9 cellular contexts compared by ENCODE assay signal in genomic region chr12:74365178-74365964, GRCh38.
A peak's percentile ranks its signal among the peaks of the same experiment; 100 is the strongest.
DNase-seq lines count a peak whose midpoint lies in the region; ATAC-seq and TF ChIP-seq lines count a peak whose summit lies in the region.
"Had no signal": no experiment of that assay in that cellular context is flagged by ENCODE, and none has a peak within 500 bp of the region (broad histone marks: within the 10 kb centered on the region; RNA-seq: fewer than 3 reads in every experiment).

No MANE protein-coding gene starts in this region.

- H3K4me1 ChIP-seq in transverse colon = no peaks in the 10 kb centered on the region
- H3K4me1 ChIP-seq in esophagus muscularis mucosa = no peaks in the 10 kb centered on the region

- H3K27me3 ChIP-seq in transverse colon (no peaks in the 10 kb centered on the region), esophagus muscularis mucosa (no peaks in the 10 kb centered on the region)

- intact Hi-C loops in transverse colon (cut with DNase I; ENCODE audit: low total_unique reads) = no loop called here
- intact Hi-C loops in esophagus muscularis mucosa (cut with DNase I) = no loop called here

- peak; percentile 43 for TF ChIP-seq CTCF in RWPE1 (conservative IDR thresholded peaks at IDR 0.05; ENCODE audit: low read depth)
- TF ChIP-seq CTCF in transverse colon (IDR thresholded peaks at IDR 0.05) = peak in 1 of 5 experiments; percentile 3
- TF ChIP-seq CTCF in esophagus muscularis mucosa (IDR thresholded peaks at IDR 0.05) = no peak

- CTCF ChIA-PET in RWPE1 (lab: Yijun Ruan, JAX) = interaction anchor here (0.6 to 1.0 kb wide), 4 partner anchors 9 to 50 kb away, joined by 3 read pairs; no protein-coding TSS in a partner anchor

- POLR2A ChIA-PET in RWPE1 (lab: Yijun Ruan, JAX; ENCODE audit: low non-redundant PET) = no interaction called here

- TF ChIP-seq EP300 in transverse colon (IDR thresholded peaks at IDR 0.05; ENCODE audit: low read depth) (no peak), esophagus muscularis mucosa (IDR thresholded peaks at IDR 0.05) (no peak)

- H3K27ac ChIP-seq in RWPE1 (no peak overlapping the region), transverse colon (no peak overlapping the region), esophagus muscularis mucosa (replicated peaks in 1 of 4) (no peak overlapping the region)

- H3K4me3 ChIP-seq in transverse colon = no peak overlapping the region
- H3K4me3 ChIP-seq in esophagus muscularis mucosa = no peak overlapping the region

- 67 to 78% methylated on average over 1 to 6 of the region's 6 CpGs for WGBS in transverse colon (ENCODE audit: low coverage in 1 of 2), 2 donors
- WGBS in esophagus muscularis mucosa = 86% methylated on average over 6 of the region's 6 CpGs

- H3K36me3 ChIP-seq in transverse colon = no peaks in the 10 kb centered on the region
- no peaks in the 10 kb centered on the region for H3K36me3 ChIP-seq in esophagus muscularis mucosa

- ATAC-seq in GM19043 (IDR thresholded peaks at IDR 0.05; ENCODE audit: low read depth, unreplicated experiment) (peak; percentile 68), HG03135 (IDR thresholded peaks at IDR 0.05; ENCODE audit: unreplicated experiment) (peak; percentile 78)

- in situ Hi-C loops in transverse colon (cut with MboI; ENCODE audit: low pct_ligation_motif_present in 1 of 4, low pct_unique_long_range_greater_than_20kb in 1 of 4, low sequenced_read_pairs in 3 of 4) = no loop called here

- DNase-seq in EH (ENCODE audit: low read depth) (peak; percentile 46), RWPE1 (ENCODE audit: low spot score) (peak; percentile 24), glomerular endothelial cell (ENCODE audit: extremely low read depth, low read depth, low spot score) (peak; percentile 23), transverse colon (no peak), esophagus muscularis mucosa (ENCODE audit: extremely low spot score) (no peak)
- no peak for DNase-seq in stimulated activated CD4-positive, alpha-beta T cell treated with anti-CD3 and anti-CD28 coated beads, Interleukin-4, amount 100 ng/mL, for 24 hours
- DNase-seq: activated B cell treated with CpG ODN at 0.5 μM for 24 hours had no signal

- H3K9me3 ChIP-seq in transverse colon (no peaks in the 10 kb centered on the region), esophagus muscularis mucosa (no peaks in the 10 kb centered on the region)

- no peak for TF ChIP-seq POLR2A in transverse colon (IDR thresholded peaks at IDR 0.05)
- TF ChIP-seq POLR2A in esophagus muscularis mucosa (IDR thresholded peaks at IDR 0.05; ENCODE audit: low read depth) = no peak

Comparison
In these comparisons a context has a peak if more than half of its experiments do, and no peak if none do; other contexts are left out.
1. DNase-seq: peak in EH (single experiment), RWPE1 (single experiment) and glomerular endothelial cell (single experiment); none in transverse colon (single experiment), esophagus muscularis mucosa (single experiment) and stimulated activated CD4-positive, alpha-beta T cell treated with anti-CD3 and anti-CD28 coated beads, Interleukin-4, amount 100 ng/mL, for 24 hours (single experiment).